Comparison of ENCODE assay signal across 8 cellular contexts in genomic region chr20:31569163-31570020, GRCh38. TPM values are rescaled to one million over a fixed set of nuclear protein-coding genes. Genes with fewer than 3 reads are reported as not detected.
DNase-seq lines count a peak whose midpoint lies in the region; ATAC-seq and TF ChIP-seq lines count a peak whose summit lies in the region.

No MANE protein-coding gene starts in this region.

- DNase-seq in DMS 273 (lab: John Stamatoyannopoulos, UW; ENCODE audit: unreplicated experiment) (peak; percentile 83), DMS 273 treated with DMSO at 0.1 percent for 48 hours (lab: John Stamatoyannopoulos, UW) (no peak), NCI-H1930 (lab: John Stamatoyannopoulos, UW) (peak; percentile 31 to 47), coronary artery (ENCODE audit: low spot score) (no peak), mucosa of descending colon (peak in 2 of 3 donors; percentile 77 to 85)
- peak; percentile 51 to 56 for DNase-seq in activated CD4-positive, alpha-beta T cell treated with anti-CD3 and anti-CD28 coated beads, Interleukin-2, amount 50 U/mL, for 4 hours
- peak; percentile 45 for DNase-seq in stimulated activated CD8-positive, alpha-beta memory T cell treated with anti-CD3 and anti-CD28 coated beads, Interleukin-7, amount 100 ng/mL, for 24 hours (ENCODE audit: low read depth)

- no peak overlapping the region for H3K4me3 ChIP-seq in coronary artery
- no peak overlapping the region for H3K4me3 ChIP-seq in mucosa of descending colon

- H3K27ac ChIP-seq in coronary artery: peak overlapping the region; percentile 27 to 95

- peak; percentile 82 for TF ChIP-seq CTCF in coronary artery (IDR thresholded peaks at IDR 0.05)
- TF ChIP-seq CTCF in mucosa of descending colon (IDR thresholded peaks at IDR 0.05): peak; percentile 69

- H3K9me3 ChIP-seq in mucosa of descending colon: no peaks in the 10 kb centered on the region

- H3K36me3 ChIP-seq in mucosa of descending colon (ENCODE audit: low read depth): no peaks in the 10 kb centered on the region

- ATAC-seq in mucosa of descending colon (no peak), HG03460 (IDR thresholded peaks at IDR 0.05; ENCODE audit: unreplicated experiment) (no peak)

- intact Hi-C loops in mucosa of descending colon (cut with DNase I, micrococcal nuclease): loop anchor here in 1 of 2 donors (5.0 kb wide), 1 partner anchor 43 kb away; no protein-coding TSS in a partner anchor

- peaks cover 16% of the 10 kb centered on the region for H3K4me1 ChIP-seq in mucosa of descending colon (ENCODE audit: low read depth)

RNA-seq across cellular contexts. Expression of gene ID1, which starts 35.7 kb away (rescaled TPM):
- 100 to 1,000 TPM; 172 to 414 (median 201) TPM for total RNA-seq in mucosa of descending colon

RNA-seq across cellular contexts. Expression of gene HM13, which starts 55.1 kb away (rescaled TPM):
- total RNA-seq in mucosa of descending colon: 100 to 1,000 TPM in 2 of 3 donors, 10 to 100 TPM in 1; 95.6 to 137 (median 109) TPM

Comparison
In these comparisons a context has a peak if more than half of its experiments do, and no peak if none do; other contexts are left out.
1. DNase-seq: peak in DMS 273 (single experiment), NCI-H1930 (2 of 2), activated CD4-positive, alpha-beta T cell treated with anti-CD3 and anti-CD28 coated beads, Interleukin-2, amount 50 U/mL, for 4 hours (2 of 2), mucosa of descending colon (2 of 3) and stimulated activated CD8-positive, alpha-beta memory T cell treated with anti-CD3 and anti-CD28 coated beads, Interleukin-7, amount 100 ng/mL, for 24 hours (single experiment); none in DMS 273 treated with DMSO at 0.1 percent for 48 hours (single experiment) and coronary artery (single experiment).